11 cellular contexts compared by ENCODE assay signal in the genomic region with DNA sequence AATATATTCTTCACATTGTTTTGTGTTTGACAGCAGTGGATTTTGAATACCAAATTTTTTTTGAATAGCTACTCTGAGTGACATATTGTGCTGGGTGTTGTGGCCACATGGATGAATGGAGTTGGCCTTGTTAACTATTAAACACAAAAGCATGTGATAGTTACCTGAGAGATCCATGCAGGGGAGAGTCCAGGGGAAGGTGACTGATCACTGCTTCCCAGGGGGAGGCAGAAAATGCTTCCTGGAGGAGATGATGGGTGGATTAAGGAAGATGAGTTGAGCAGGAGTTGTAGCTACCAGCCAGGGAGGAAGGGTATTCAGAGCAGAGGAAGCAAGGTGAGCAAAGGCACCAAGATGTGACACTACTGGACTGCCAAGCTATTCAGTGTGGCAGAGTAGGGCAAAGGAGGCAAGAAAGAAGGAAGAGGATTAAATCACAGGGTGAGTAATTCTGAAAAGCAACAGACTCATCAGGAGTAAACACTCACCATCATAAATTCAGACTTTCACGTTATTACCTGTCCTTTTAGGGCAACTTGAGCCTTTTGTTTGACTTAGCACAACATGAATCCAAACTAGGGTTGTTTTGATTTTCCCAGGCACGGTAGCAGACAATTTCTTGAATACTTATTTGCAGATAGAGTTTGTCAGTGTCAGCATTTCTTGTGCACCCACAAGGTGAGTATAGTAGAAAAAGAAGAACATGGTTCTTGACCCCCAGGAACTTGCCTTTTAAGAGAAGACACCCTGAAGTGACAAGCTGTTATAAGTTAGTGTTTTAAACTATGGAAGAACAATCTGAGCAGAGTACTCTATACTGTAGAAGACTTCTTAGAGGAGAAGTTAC. TPM values are rescaled to one million over a fixed set of nuclear protein-coding genes. Genes with fewer than 3 reads are reported as not detected.
A peak's percentile ranks its signal among the peaks of the same experiment; 100 is the strongest.
DNase-seq lines count a peak whose midpoint lies in the region; ATAC-seq and TF ChIP-seq lines count a peak whose summit lies in the region.
"Had no signal": no experiment of that assay in that cellular context is flagged by ENCODE, and none has a peak within 500 bp of the region (broad histone marks: within the 10 kb centered on the region; RNA-seq: fewer than 3 reads in every experiment).

No MANE protein-coding gene starts in this region.

- no peak overlapping the region for H3K4me3 Mint-ChIP-seq in activated CD8-positive, alpha-beta T cell treated with anti-CD3 and anti-CD28 coated beads for 36 hours
- H3K4me3 Mint-ChIP-seq in activated CD8-positive, alpha-beta T cell treated with anti-CD3 and anti-CD28 coated beads, Interleukin-2, amount 10 ng/mL, durations not matched to agents 7 days and 5 days: no peak overlapping the region
- peak overlapping the region in 1 of 3 donors; percentile 1 for H3K4me3 Mint-ChIP-seq in T-cell

- no peak for DNase-seq in activated CD8-positive, alpha-beta T cell treated with anti-CD3 and anti-CD28 coated beads for 36 hours
- no peak for DNase-seq in activated CD8-positive, alpha-beta T cell treated with anti-CD3 and anti-CD28 coated beads, Interleukin-2, amount 10 ng/mL, durations not matched to agents 7 days and 5 days
- DNase-seq in T-cell: no peak
- DNase-seq in epithelial cell of prostate (ENCODE audit: low read depth, low spot score): peak; percentile 49
- DNase-seq in renal cortical epithelial cell (ENCODE audit: low read depth): peak; percentile 57
- no peak for DNase-seq in hepatic stellate cell (ENCODE audit: low spot score)
- DNase-seq in UCSD-AML1 (lab: John Stamatoyannopoulos, UW; ENCODE audit: unreplicated experiment): no peak
- DNase-seq in H7: no peak
- DNase-seq: activated CD4-positive, alpha-beta T cell treated with anti-CD3 and anti-CD28 coated beads, Interleukin-2, amount 50 U/mL, for 4 hours; NCI-H1417; stimulated activated naive CD4-positive, alpha-beta T cell treated with Interleukin-2 at 50 U/mL for 16 hours had no signal

- H3K4me1 Mint-ChIP-seq in activated CD8-positive, alpha-beta T cell treated with anti-CD3 and anti-CD28 coated beads for 36 hours (ENCODE audit: low read depth): peaks cover 46% of the 10 kb centered on the region
- peaks cover 51% of the 10 kb centered on the region for H3K4me1 Mint-ChIP-seq in activated CD8-positive, alpha-beta T cell treated with anti-CD3 and anti-CD28 coated beads, Interleukin-2, amount 10 ng/mL, durations not matched to agents 7 days and 5 days (ENCODE audit: low read depth)
- peaks cover 56 to 69% (median 60%) of the 10 kb centered on the region in 3 donors for H3K4me1 Mint-ChIP-seq in T-cell

- POLR2A ChIA-PET in activated CD8-positive, alpha-beta T cell treated with anti-CD3 and anti-CD28 coated beads for 36 hours (lab: Charles Lee): interaction anchor here (1.1 kb wide), 1 partner anchor 85 kb away, joined by 3 read pairs; no protein-coding TSS in a partner anchor
- POLR2A ChIA-PET in activated CD8-positive, alpha-beta T cell treated with anti-CD3 and anti-CD28 coated beads, Interleukin-2, amount 10 ng/mL, durations not matched to agents 7 days and 5 days (lab: Charles Lee): no interaction called here
- POLR2A ChIA-PET in T-cell (lab: Charles Lee): no interaction called here

- no peaks in the 10 kb centered on the region for H3K27me3 Mint-ChIP-seq in activated CD8-positive, alpha-beta T cell treated with anti-CD3 and anti-CD28 coated beads for 36 hours
- no peaks in the 10 kb centered on the region for H3K27me3 Mint-ChIP-seq in activated CD8-positive, alpha-beta T cell treated with anti-CD3 and anti-CD28 coated beads, Interleukin-2, amount 10 ng/mL, durations not matched to agents 7 days and 5 days (ENCODE audit: low read depth)
- H3K27me3 Mint-ChIP-seq in T-cell: no peaks in the 10 kb centered on the region

- H3K9me3 Mint-ChIP-seq in activated CD8-positive, alpha-beta T cell treated with anti-CD3 and anti-CD28 coated beads for 36 hours: no peaks in the 10 kb centered on the region
- no peaks in the 10 kb centered on the region for H3K9me3 Mint-ChIP-seq in activated CD8-positive, alpha-beta T cell treated with anti-CD3 and anti-CD28 coated beads, Interleukin-2, amount 10 ng/mL, durations not matched to agents 7 days and 5 days (ENCODE audit: insufficient read depth)
- no peaks in the 10 kb centered on the region for H3K9me3 Mint-ChIP-seq in T-cell

- TF ChIP-seq CTCF in activated CD8-positive, alpha-beta T cell treated with anti-CD3 and anti-CD28 coated beads for 36 hours (IDR thresholded peaks at IDR 0.05): no peak

- H3K4me3 ChIP-seq in H7 (ENCODE audit: insufficient read depth, low read depth, low read length): no peak overlapping the region

- H3K27me3 ChIP-seq in H7 (ENCODE audit: control insufficient read depth, insufficient read depth, low read length): no peaks in the 10 kb centered on the region

- peak overlapping the region; percentile 22 for H3K27ac Mint-ChIP-seq in activated CD8-positive, alpha-beta T cell treated with anti-CD3 and anti-CD28 coated beads for 36 hours
- H3K27ac Mint-ChIP-seq in activated CD8-positive, alpha-beta T cell treated with anti-CD3 and anti-CD28 coated beads, Interleukin-2, amount 10 ng/mL, durations not matched to agents 7 days and 5 days: no peak overlapping the region
- H3K27ac Mint-ChIP-seq in T-cell: peak overlapping the region; percentile 2 to 8

- H3K36me3 Mint-ChIP-seq in activated CD8-positive, alpha-beta T cell treated with anti-CD3 and anti-CD28 coated beads for 36 hours (ENCODE audit: low read depth): peaks cover 34% of the 10 kb centered on the region
- peaks cover 44% of the 10 kb centered on the region for H3K36me3 Mint-ChIP-seq in activated CD8-positive, alpha-beta T cell treated with anti-CD3 and anti-CD28 coated beads, Interleukin-2, amount 10 ng/mL, durations not matched to agents 7 days and 5 days (ENCODE audit: low read depth)
- peaks cover 32% of the 10 kb centered on the region for H3K36me3 Mint-ChIP-seq in T-cell

- intact Hi-C loops in activated CD8-positive, alpha-beta T cell treated with anti-CD3 and anti-CD28 coated beads for 36 hours (cut with micrococcal nuclease): no loop called here

- CTCF ChIA-PET in activated CD8-positive, alpha-beta T cell treated with anti-CD3 and anti-CD28 coated beads for 36 hours (lab: Charles Lee): interaction anchor here (0.7 kb wide), 1 partner anchor 128 kb away, joined by 3 read pairs; no protein-coding TSS in a partner anchor
- CTCF ChIA-PET in activated CD8-positive, alpha-beta T cell treated with anti-CD3 and anti-CD28 coated beads, Interleukin-2, amount 10 ng/mL, durations not matched to agents 7 days and 5 days (lab: Charles Lee): interaction anchor here (2.1 to 2.5 kb wide), 2 partner anchors 42 to 112 kb away, joined by 8 to 12 read pairs; no protein-coding TSS in a partner anchor
- CTCF ChIA-PET in T-cell (lab: Charles Lee): interaction anchor here in 1 of 2 donors (0.6 kb wide), 1 partner anchor 67 kb away, joined by 7 read pairs; no protein-coding TSS in a partner anchor

- H3K27ac ChIP-seq in epithelial cell of prostate: peak overlapping the region; percentile 70

- ATAC-seq in activated CD8-positive, alpha-beta T cell treated with anti-CD3 and anti-CD28 coated beads for 36 hours: no peak
- ATAC-seq in activated CD8-positive, alpha-beta T cell treated with anti-CD3 and anti-CD28 coated beads, Interleukin-2, amount 10 ng/mL, durations not matched to agents 7 days and 5 days: no peak
- no peak for ATAC-seq in T-cell (replicated peaks in 1 of 4)

- H3K36me3 ChIP-seq in H7 (replicated peaks; ENCODE audit: control insufficient read depth, insufficient read depth, low read length): peaks cover 17% of the 10 kb centered on the region

RNA-seq across cellular contexts. Expression of gene CD46, which starts 4.2 kb away (rescaled TPM):
- 10 to 100 TPM; 77.7 to 84.3 TPM for total RNA-seq in activated CD8-positive, alpha-beta T cell treated with anti-CD3 and anti-CD28 coated beads for 36 hours
- total RNA-seq in activated CD8-positive, alpha-beta T cell treated with anti-CD3 and anti-CD28 coated beads, Interleukin-2, amount 10 ng/mL, durations not matched to agents 7 days and 5 days: 10 to 100 TPM; 94.1 to 98.3 TPM
- total RNA-seq in T-cell (100 to 1,000 TPM; 123 to 152 (median 145) TPM), renal cortical epithelial cell (160 and 249 TPM in 2 replicates)
- total RNA-seq in H7 (2014; rRNA removed; shearing (Covaris generic)): 80.9 and 173 TPM in 2 replicates

Comparison
In these comparisons a context has a peak if more than half of its experiments do, and no peak if none do; other contexts are left out.
1. DNase-seq: peak in epithelial cell of prostate (single experiment) and renal cortical epithelial cell (single experiment); none in activated CD8-positive, alpha-beta T cell treated with anti-CD3 and anti-CD28 coated beads for 36 hours (single experiment), activated CD8-positive, alpha-beta T cell treated with anti-CD3 and anti-CD28 coated beads, Interleukin-2, amount 10 ng/mL, durations not matched to agents 7 days and 5 days (single experiment), T-cell (0 of 34), hepatic stellate cell (single experiment), UCSD-AML1 (single experiment) and H7 (single experiment).